ENCODE assay signal across 9 cellular contexts in genomic region chr2:70851704-70852103, GRCh38. TPM values are rescaled to one million over a fixed set of nuclear protein-coding genes. Genes with fewer than 3 reads are reported as not detected.
A peak's percentile ranks its signal among the peaks of the same experiment; 100 is the strongest.
DNase-seq lines count a peak whose midpoint lies in the region; ATAC-seq and TF ChIP-seq lines count a peak whose summit lies in the region.
"Had no signal": no experiment of that assay in that cellular context is flagged by ENCODE, and none has a peak within 500 bp of the region (broad histone marks: within the 10 kb centered on the region; RNA-seq: fewer than 3 reads in every experiment).

No MANE protein-coding gene starts in this region.

- intact Hi-C loops in posterior vena cava (cut with DNase I): no loop called here

- peaks cover 37% of the 10 kb centered on the region for H3K4me1 Mint-ChIP-seq in activated T-cell treated with anti-CD3 and anti-CD28 coated beads, Interleukin-2, amount 50 U/mL, for 72 hours (ENCODE audit: low read depth)
- H3K4me1 Mint-ChIP-seq in progenitor cell of endocrine pancreas (ENCODE audit: low read depth): no peaks in the 10 kb centered on the region

- no peak for TF ChIP-seq CTCF in progenitor cell of endocrine pancreas (IDR thresholded peaks at IDR 0.05; ENCODE audit: unreplicated experiment)

- H3K27ac Mint-ChIP-seq in activated T-cell treated with anti-CD3 and anti-CD28 coated beads, Interleukin-2, amount 50 U/mL, for 72 hours: peak overlapping the region; percentile 91
- no peak overlapping the region for H3K27ac Mint-ChIP-seq in progenitor cell of endocrine pancreas

- H3K36me3 Mint-ChIP-seq in activated T-cell treated with anti-CD3 and anti-CD28 coated beads, Interleukin-2, amount 50 U/mL, for 72 hours (ENCODE audit: insufficient read depth in 2 of 2): no peaks in the 10 kb centered on the region
- no peaks in the 10 kb centered on the region for H3K36me3 Mint-ChIP-seq in progenitor cell of endocrine pancreas (ENCODE audit: insufficient read depth)

- H3K4me3 Mint-ChIP-seq in activated T-cell treated with anti-CD3 and anti-CD28 coated beads, Interleukin-2, amount 50 U/mL, for 72 hours: peak overlapping the region; percentile 46 to 86
- H3K4me3 Mint-ChIP-seq in progenitor cell of endocrine pancreas (ENCODE audit: low read depth): no peak overlapping the region

- peak; percentile 77 for ATAC-seq in HG03520 (IDR thresholded peaks at IDR 0.05; ENCODE audit: unreplicated experiment)
- peak; percentile 99 to 100 for ATAC-seq in activated T-cell treated with anti-CD3 and anti-CD28 coated beads, Interleukin-2, amount 50 U/mL, for 72 hours (replicated peaks in 1 of 2)

- DNase-seq in activated gamma-delta T cell treated with Interleukin-2 at 50 U/mL for 16 hours: peak; percentile 27
- no peak for DNase-seq in activated gamma-delta T cell (lab: John Stamatoyannopoulos, UW)
- peak; percentile 56 to 60 for DNase-seq in activated T-cell treated with anti-CD3 and anti-CD28 coated beads, Interleukin-2, amount 50 U/mL, for 72 hours
- peak; percentile 37 for DNase-seq in stimulated activated CD8-positive, alpha-beta memory T cell treated with anti-CD3 and anti-CD28 coated beads, Interleukin-4, amount 100 ng/mL, for 48 hours
- no peak for DNase-seq in posterior vena cava (ENCODE audit: low spot score)
- DNase-seq in NCI-H1048 (lab: John Stamatoyannopoulos, UW): no peak
- DNase-seq in progenitor cell of endocrine pancreas (ENCODE audit: low spot score, unreplicated experiment): no peak
- DNase-seq: NCI-H345 had no signal

- no peaks in the 10 kb centered on the region for H3K27me3 Mint-ChIP-seq in activated T-cell treated with anti-CD3 and anti-CD28 coated beads, Interleukin-2, amount 50 U/mL, for 72 hours (ENCODE audit: low read depth)
- H3K27me3 Mint-ChIP-seq in progenitor cell of endocrine pancreas: peaks cover 47% of the 10 kb centered on the region

- H3K9me3 Mint-ChIP-seq in activated T-cell treated with anti-CD3 and anti-CD28 coated beads, Interleukin-2, amount 50 U/mL, for 72 hours: no peaks in the 10 kb centered on the region
- no peaks in the 10 kb centered on the region for H3K9me3 Mint-ChIP-seq in progenitor cell of endocrine pancreas (ENCODE audit: low read depth)

RNA-seq across cellular contexts. Expression of gene CD207, which starts 16.1 kb away (rescaled TPM):
- not detected for total RNA-seq in activated T-cell treated with anti-CD3 and anti-CD28 coated beads, Interleukin-2, amount 50 U/mL, for 72 hours
- total RNA-seq in posterior vena cava: under 1 TPM in 1 of 2 donors, not detected in 1; 0.42 TPM
- total RNA-seq in progenitor cell of endocrine pancreas: not detected in 2 replicates

RNA-seq across cellular contexts. Expression of gene CLEC4F, which starts 31.3 kb away (rescaled TPM):
- not detected for total RNA-seq in activated T-cell treated with anti-CD3 and anti-CD28 coated beads, Interleukin-2, amount 50 U/mL, for 72 hours
- total RNA-seq in posterior vena cava (under 1 TPM; 0.29 to 0.32 TPM), progenitor cell of endocrine pancreas (not detected in 2 replicates)

RNA-seq across cellular contexts. Expression of gene VAX2, which starts 48.7 kb away (rescaled TPM):
- total RNA-seq in activated T-cell treated with anti-CD3 and anti-CD28 coated beads, Interleukin-2, amount 50 U/mL, for 72 hours: not detected
- 1 to 10 TPM in 1 of 2 donors, under 1 TPM in 1; 0.57 to 1.4 TPM for total RNA-seq in posterior vena cava
- total RNA-seq in progenitor cell of endocrine pancreas: 0.31 TPM in 1 of 2 replicates, not detected in the other

Comparison
In these comparisons a context has a peak if more than half of its experiments do, and no peak if none do; other contexts are left out.
1. DNase-seq: peak in activated gamma-delta T cell treated with Interleukin-2 at 50 U/mL for 16 hours (single experiment), activated T-cell treated with anti-CD3 and anti-CD28 coated beads, Interleukin-2, amount 50 U/mL, for 72 hours (2 of 2) and stimulated activated CD8-positive, alpha-beta memory T cell treated with anti-CD3 and anti-CD28 coated beads, Interleukin-4, amount 100 ng/mL, for 48 hours (single experiment); none in activated gamma-delta T cell (single experiment), posterior vena cava (single experiment), NCI-H1048 (single experiment) and progenitor cell of endocrine pancreas (single experiment).